Comparison of ENCODE assay signal across 1 cellular context in genomic region chr5:69517763-69518212, GRCh38.
A peak's percentile ranks its signal among the peaks of the same experiment; 100 is the strongest.
TF ChIP-seq lines count a peak whose summit lies in the region.

No MANE protein-coding gene starts in this region.

TF ChIP-seq in HEK293, 187 proteins besides CTCF, POLR2A, EP300 and RAD21 (continued from another document and continues in another):
- peak; percentile 81 for TF ChIP-seq ZBTB44 (tag by site-specific recombination; IDR thresholded peaks at IDR 0.05)
- TF ChIP-seq SP2 (tag by site-specific recombination; IDR thresholded peaks at IDR 0.05): no peak
- no peak for TF ChIP-seq ZNF791 (tag by site-specific recombination; IDR thresholded peaks at IDR 0.05)
- peak; percentile 90 for TF ChIP-seq SP7 (tag by site-specific recombination; IDR thresholded peaks at IDR 0.05)
- TF ChIP-seq, protein P1, sequence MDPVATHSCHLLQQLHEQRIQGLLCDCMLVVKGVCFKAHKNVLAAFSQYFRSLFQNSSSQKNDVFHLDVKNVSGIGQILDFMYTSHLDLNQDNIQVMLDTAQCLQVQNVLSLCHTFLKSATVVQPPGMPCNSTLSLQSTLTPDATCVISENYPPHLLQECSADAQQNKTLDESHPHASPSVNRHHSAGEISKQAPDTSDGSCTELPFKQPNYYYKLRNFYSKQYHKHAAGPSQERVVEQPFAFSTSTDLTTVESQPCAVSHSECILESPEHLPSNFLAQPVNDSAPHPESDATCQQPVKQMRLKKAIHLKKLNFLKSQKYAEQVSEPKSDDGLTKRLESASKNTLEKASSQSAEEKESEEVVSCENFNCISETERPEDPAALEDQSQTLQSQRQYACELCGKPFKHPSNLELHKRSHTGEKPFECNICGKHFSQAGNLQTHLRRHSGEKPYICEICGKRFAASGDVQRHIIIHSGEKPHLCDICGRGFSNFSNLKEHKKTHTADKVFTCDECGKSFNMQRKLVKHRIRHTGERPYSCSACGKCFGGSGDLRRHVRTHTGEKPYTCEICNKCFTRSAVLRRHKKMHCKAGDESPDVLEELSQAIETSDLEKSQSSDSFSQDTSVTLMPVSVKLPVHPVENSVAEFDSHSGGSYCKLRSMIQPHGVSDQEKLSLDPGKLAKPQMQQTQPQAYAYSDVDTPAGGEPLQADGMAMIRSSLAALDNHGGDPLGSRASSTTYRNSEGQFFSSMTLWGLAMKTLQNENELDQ (tag by site-specific recombination; IDR thresholded peaks at IDR 0.05; ENCODE audit: low read depth): no peak
- TF ChIP-seq ZNF391 (tag by site-specific recombination; IDR thresholded peaks at IDR 0.05; ENCODE audit: borderline replicate concordance, low read depth): 0 out of 2 replicates have a peak, but pooled peaks have one; percentile 49
- TF ChIP-seq ZNF660 (tag by site-specific recombination; IDR thresholded peaks at IDR 0.05): no peak
- TF ChIP-seq, protein P2, sequence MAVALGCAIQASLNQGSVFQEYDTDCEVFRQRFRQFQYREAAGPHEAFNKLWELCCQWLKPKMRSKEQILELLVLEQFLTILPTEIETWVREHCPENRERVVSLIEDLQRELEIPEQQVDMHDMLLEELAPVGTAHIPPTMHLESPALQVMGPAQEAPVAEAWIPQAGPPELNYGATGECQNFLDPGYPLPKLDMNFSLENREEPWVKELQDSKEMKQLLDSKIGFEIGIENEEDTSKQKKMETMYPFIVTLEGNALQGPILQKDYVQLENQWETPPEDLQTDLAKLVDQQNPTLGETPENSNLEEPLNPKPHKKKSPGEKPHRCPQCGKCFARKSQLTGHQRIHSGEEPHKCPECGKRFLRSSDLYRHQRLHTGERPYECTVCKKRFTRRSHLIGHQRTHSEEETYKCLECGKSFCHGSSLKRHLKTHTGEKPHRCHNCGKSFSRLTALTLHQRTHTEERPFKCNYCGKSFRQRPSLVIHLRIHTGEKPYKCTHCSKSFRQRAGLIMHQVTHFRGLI (tag by site-specific recombination; IDR thresholded peaks at IDR 0.05): peak; percentile 39; the same call in 1 of the 2 replicates
- TF ChIP-seq ZNF175 (tag by site-specific recombination; IDR thresholded peaks at IDR 0.05): no peak
- peak; percentile 56; the same call in 1 of the 2 replicates for TF ChIP-seq MZF1 (tag by site-specific recombination; IDR thresholded peaks at IDR 0.05; ENCODE audit: borderline replicate concordance)
- TF ChIP-seq ZNF114 (tag by site-specific recombination; IDR thresholded peaks at IDR 0.05): no peak
- no peak for TF ChIP-seq ZNF623 (tag by site-specific recombination; IDR thresholded peaks at IDR 0.05)
- TF ChIP-seq ZNF558 (tag by site-specific recombination; IDR thresholded peaks at IDR 0.05): 0 out of 2 replicates have a peak, but pooled peaks have one; percentile 34
- peak; percentile 8; the same call in 1 of the 2 replicates for TF ChIP-seq ZNF654 (tag by site-specific recombination; IDR thresholded peaks at IDR 0.05; ENCODE audit: low read depth)
- no peak for TF ChIP-seq ZNF776 (tag by site-specific recombination; IDR thresholded peaks at IDR 0.05; ENCODE audit: borderline replicate concordance)
- TF ChIP-seq ZNF692 (tag by site-specific recombination; IDR thresholded peaks at IDR 0.05): peak; percentile 61; the same call in 1 of the 2 replicates
- TF ChIP-seq ZNF138 (tag by site-specific recombination; IDR thresholded peaks at IDR 0.05; ENCODE audit: borderline replicate concordance): no peak
- TF ChIP-seq, protein P3, sequence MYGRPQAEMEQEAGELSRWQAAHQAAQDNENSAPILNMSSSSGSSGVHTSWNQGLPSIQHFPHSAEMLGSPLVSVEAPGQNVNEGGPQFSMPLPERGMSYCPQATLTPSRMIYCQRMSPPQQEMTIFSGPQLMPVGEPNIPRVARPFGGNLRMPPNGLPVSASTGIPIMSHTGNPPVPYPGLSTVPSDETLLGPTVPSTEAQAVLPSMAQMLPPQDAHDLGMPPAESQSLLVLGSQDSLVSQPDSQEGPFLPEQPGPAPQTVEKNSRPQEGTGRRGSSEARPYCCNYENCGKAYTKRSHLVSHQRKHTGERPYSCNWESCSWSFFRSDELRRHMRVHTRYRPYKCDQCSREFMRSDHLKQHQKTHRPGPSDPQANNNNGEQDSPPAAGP (tag by site-specific recombination; IDR thresholded peaks at IDR 0.05): peak; percentile 91
- no peak for TF ChIP-seq ZNF792 (tag by site-specific recombination; IDR thresholded peaks at IDR 0.05)
- 0 out of 2 replicates have a peak, but pooled peaks have one; percentile 20 for TF ChIP-seq ZFP69B (tag by site-specific recombination; IDR thresholded peaks at IDR 0.05)
- TF ChIP-seq ZNF140 (tag by site-specific recombination; IDR thresholded peaks at IDR 0.05): no peak
- TF ChIP-seq ZNF19 (tag by site-specific recombination; IDR thresholded peaks at IDR 0.05; ENCODE audit: low read depth): 0 out of 2 replicates have a peak, but pooled peaks have one; percentile 35
- TF ChIP-seq ZNF280C (tag by site-specific recombination; IDR thresholded peaks at IDR 0.05): no peak
- TF ChIP-seq ZNF132 (tag by site-specific recombination; IDR thresholded peaks at IDR 0.05; ENCODE audit: borderline replicate concordance): no peak
- peak; percentile 61; the same call in 1 of the 2 replicates for TF ChIP-seq ZNF324 (tag by site-specific recombination; IDR thresholded peaks at IDR 0.05)
- no peak for TF ChIP-seq ZNF626 (tag by site-specific recombination; IDR thresholded peaks at IDR 0.05)
- TF ChIP-seq ZNF433 (tag by site-specific recombination; IDR thresholded peaks at IDR 0.05; ENCODE audit: low read depth): no peak
- TF ChIP-seq ZNF223 (tag by site-specific recombination; IDR thresholded peaks at IDR 0.05): no peak
- TF ChIP-seq ATF2 (tag by site-specific recombination; IDR thresholded peaks at IDR 0.05; ENCODE audit: low read depth): 0 out of 2 replicates have a peak, but pooled peaks have one; percentile 42
- TF ChIP-seq GLIS1 (tag by site-specific recombination; IDR thresholded peaks at IDR 0.05): peak; percentile 93
- TF ChIP-seq ZNF670 (tag by site-specific recombination; IDR thresholded peaks at IDR 0.05; ENCODE audit: low read depth): no peak
- peak; percentile 49; the same call in 1 of the 2 replicates for TF ChIP-seq ZNF394 (tag by site-specific recombination; IDR thresholded peaks at IDR 0.05; ENCODE audit: borderline replicate concordance)
- TF ChIP-seq IKZF3 (tag by site-specific recombination; IDR thresholded peaks at IDR 0.05): peak; percentile 90
- TF ChIP-seq TRIM28 (IDR thresholded peaks at IDR 0.05; ENCODE audit: borderline replicate concordance, low read length): peak; percentile 80
- TF ChIP-seq ZNF473 (tag by site-specific recombination; IDR thresholded peaks at IDR 0.05): no peak
- TF ChIP-seq SALL2 (tag by site-specific recombination; IDR thresholded peaks at IDR 0.05; ENCODE audit: borderline replicate concordance): no peak
- TF ChIP-seq ZNF561 (tag by site-specific recombination; IDR thresholded peaks at IDR 0.05; ENCODE audit: borderline replicate concordance): peak; percentile 87
- no peak for TF ChIP-seq PRDM1 (tag by site-specific recombination; IDR thresholded peaks at IDR 0.05)
- TF ChIP-seq ZNF146 (tag by site-specific recombination; IDR thresholded peaks at IDR 0.05): 0 out of 2 replicates have a peak, but pooled peaks have one; percentile 29
- TF ChIP-seq WT1 (tag by site-specific recombination; IDR thresholded peaks at IDR 0.05): peak; percentile 98
- TF ChIP-seq ZNF214 (tag by site-specific recombination; IDR thresholded peaks at IDR 0.05; ENCODE audit: borderline replicate concordance): no peak
- peak; percentile 96 for TF ChIP-seq GFI1B (tag by site-specific recombination; IDR thresholded peaks at IDR 0.05)
- TF ChIP-seq ZNF248 (tag by site-specific recombination; IDR thresholded peaks at IDR 0.05): no peak
- no peak for TF ChIP-seq BCL11B (tag by site-specific recombination; IDR thresholded peaks at IDR 0.05; ENCODE audit: low read depth)
- TF ChIP-seq, protein P4, sequence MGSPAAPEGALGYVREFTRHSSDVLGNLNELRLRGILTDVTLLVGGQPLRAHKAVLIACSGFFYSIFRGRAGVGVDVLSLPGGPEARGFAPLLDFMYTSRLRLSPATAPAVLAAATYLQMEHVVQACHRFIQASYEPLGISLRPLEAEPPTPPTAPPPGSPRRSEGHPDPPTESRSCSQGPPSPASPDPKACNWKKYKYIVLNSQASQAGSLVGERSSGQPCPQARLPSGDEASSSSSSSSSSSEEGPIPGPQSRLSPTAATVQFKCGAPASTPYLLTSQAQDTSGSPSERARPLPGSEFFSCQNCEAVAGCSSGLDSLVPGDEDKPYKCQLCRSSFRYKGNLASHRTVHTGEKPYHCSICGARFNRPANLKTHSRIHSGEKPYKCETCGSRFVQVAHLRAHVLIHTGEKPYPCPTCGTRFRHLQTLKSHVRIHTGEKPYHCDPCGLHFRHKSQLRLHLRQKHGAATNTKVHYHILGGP (tag by site-specific recombination; IDR thresholded peaks at IDR 0.05): peak; percentile 88
- peak; percentile 97 for TF ChIP-seq SCRT2 (tag by site-specific recombination; IDR thresholded peaks at IDR 0.05)
- TF ChIP-seq ZNF571 (tag by site-specific recombination; IDR thresholded peaks at IDR 0.05): no peak
- TF ChIP-seq ZNF501 (tag by site-specific recombination; IDR thresholded peaks at IDR 0.05): 0 out of 2 replicates have a peak, but pooled peaks have one; percentile 26
- TF ChIP-seq ZBTB21 (tag by site-specific recombination; IDR thresholded peaks at IDR 0.05): 0 out of 2 replicates have a peak, but pooled peaks have one; percentile 9
- no peak for TF ChIP-seq ZBTB20 (tag by site-specific recombination; IDR thresholded peaks at IDR 0.05)
- peak; percentile 97 for TF ChIP-seq FEZF1 (tag by site-specific recombination; IDR thresholded peaks at IDR 0.05)
- TF ChIP-seq ZNF707 (tag by site-specific recombination; IDR thresholded peaks at IDR 0.05): no peak
- no peak for TF ChIP-seq ZNF155 (tag by site-specific recombination; IDR thresholded peaks at IDR 0.05)
- no peak; the same call in 1 of the 2 replicates for TF ChIP-seq ZNF664 (tag by site-specific recombination; IDR thresholded peaks at IDR 0.05)
- TF ChIP-seq, protein P5, sequence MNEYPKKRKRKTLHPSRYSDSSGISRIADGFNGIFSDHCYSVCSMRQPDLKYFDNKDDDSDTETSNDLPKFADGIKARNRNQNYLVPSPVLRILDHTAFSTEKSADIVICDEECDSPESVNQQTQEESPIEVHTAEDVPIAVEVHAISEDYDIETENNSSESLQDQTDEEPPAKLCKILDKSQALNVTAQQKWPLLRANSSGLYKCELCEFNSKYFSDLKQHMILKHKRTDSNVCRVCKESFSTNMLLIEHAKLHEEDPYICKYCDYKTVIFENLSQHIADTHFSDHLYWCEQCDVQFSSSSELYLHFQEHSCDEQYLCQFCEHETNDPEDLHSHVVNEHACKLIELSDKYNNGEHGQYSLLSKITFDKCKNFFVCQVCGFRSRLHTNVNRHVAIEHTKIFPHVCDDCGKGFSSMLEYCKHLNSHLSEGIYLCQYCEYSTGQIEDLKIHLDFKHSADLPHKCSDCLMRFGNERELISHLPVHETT (tag by site-specific recombination; IDR thresholded peaks at IDR 0.05): peak; percentile 82; the same call in 1 of the 2 replicates
- peak; percentile 90 for TF ChIP-seq ZNF629 (tag by site-specific recombination; IDR thresholded peaks at IDR 0.05)
- TF ChIP-seq ZNF404 (tag by site-specific recombination; IDR thresholded peaks at IDR 0.05): no peak
- no peak for TF ChIP-seq RBAK (tag by site-specific recombination; IDR thresholded peaks at IDR 0.05)
- no peak for TF ChIP-seq ZNF785 (tag by site-specific recombination; IDR thresholded peaks at IDR 0.05)
- TF ChIP-seq ZNF843 (tag by site-specific recombination; IDR thresholded peaks at IDR 0.05): peak; percentile 98
- peak; percentile 93 for TF ChIP-seq KLF10 (tag by site-specific recombination; IDR thresholded peaks at IDR 0.05)
